13 cellular contexts compared by ENCODE assay signal in the genomic region with DNA sequence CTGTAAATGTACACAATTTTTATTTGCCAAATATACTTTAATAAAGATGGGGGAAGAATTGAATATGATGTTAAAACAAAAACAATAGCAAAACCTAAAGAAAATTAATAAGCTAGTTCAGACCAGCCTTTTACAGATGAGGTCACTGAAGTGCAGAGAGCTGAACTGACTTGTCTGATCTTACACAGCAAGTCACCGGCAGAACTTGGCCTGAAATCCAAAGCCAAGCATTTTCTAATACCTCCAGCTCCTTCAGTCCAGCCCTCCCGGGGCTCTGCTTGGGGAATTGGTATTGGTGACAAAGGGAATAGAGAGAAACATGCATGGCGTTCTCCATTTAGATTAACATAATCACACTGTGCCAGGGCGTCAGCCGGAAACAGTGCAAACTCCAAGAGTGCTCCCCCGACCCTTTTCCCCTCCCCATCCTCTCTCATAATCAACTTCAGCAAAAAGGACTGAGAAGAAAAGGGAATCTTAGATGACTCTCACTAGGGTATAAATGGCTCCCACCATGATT. TPM values are rescaled to one million over a fixed set of nuclear protein-coding genes. Genes with fewer than 3 reads are reported as not detected.
DNase-seq lines count a peak whose midpoint lies in the region; ATAC-seq, FAIRE-seq and TF ChIP-seq lines count a peak whose summit lies in the region.
"Had no signal": no experiment of that assay in that cellular context is flagged by ENCODE, and none has a peak within 500 bp of the region (broad histone marks: within the 10 kb centered on the region; RNA-seq: fewer than 3 reads in every experiment).

No MANE protein-coding gene starts in this region.

- TF ChIP-seq RAD21 in IMR-90 (IDR thresholded peaks at IDR 0.05; ENCODE audit: low read length) (no peak), H1 (IDR thresholded peaks at IDR 0.05 in 1 of 2, conservative IDR thresholded peaks at IDR 0.05 in 1 of 2; ENCODE audit: low read depth in 2 of 2, low read length in 2 of 2) (no peak)

- TF ChIP-seq CTCF in AG10803 (conservative IDR thresholded peaks at IDR 0.05; ENCODE audit: low read length) (no peak), IMR-90 (conservative IDR thresholded peaks at IDR 0.05; ENCODE audit: low read depth, low read length) (no peak), H1 (IDR thresholded peaks at IDR 0.05; ENCODE audit: control extremely low read depth in 1 of 3, insufficient read depth in 1 of 3, low read depth in 1 of 3, low read length in 3 of 3) (no peak), esophagus muscularis mucosa (IDR thresholded peaks at IDR 0.05) (no peak)

- H2BK12ac ChIP-seq in H1 (ENCODE audit: low read depth, low read length): no peak overlapping the region

- no peaks in the 10 kb centered on the region; the same call in 1 of the 2 replicates for H3K23me2 ChIP-seq in H1 (ENCODE audit: low read depth, low read length)

- no peak for FAIRE-seq in H1 (lab: Jason Lieb, UNC)

- H3K23ac ChIP-seq in IMR-90 (ENCODE audit: low read depth, low read length) (no peak overlapping the region), H1 (ENCODE audit: insufficient read length) (no peak overlapping the region)

- no peak overlapping the region for H3K4me2 ChIP-seq in IMR-90 (ENCODE audit: low read depth, low read length)
- 0 out of 4 replicates have a peak overlapping the region, but pooled peaks of 1 of the 2 experiments have one; percentile 27 for H3K4me2 ChIP-seq in H1 (ENCODE audit: insufficient read depth in 1 of 2, low read depth in 2 of 2, low read length in 2 of 2)
- H3K4me2 ChIP-seq: PC-9 had no signal

- peaks cover 2% of the 10 kb centered on the region for H3K27me3 ChIP-seq in IMR-90 (ENCODE audit: control insufficient read depth, insufficient read depth, low read length)
- no peaks in the 10 kb centered on the region for H3K27me3 ChIP-seq in H1 (replicated peaks in 1 of 4; ENCODE audit: control insufficient read depth in 3 of 4, extremely low read depth in 1 of 4, insufficient read depth in 3 of 4, low read length in 3 of 4)
- H3K27me3 ChIP-seq in esophagus muscularis mucosa: no peaks in the 10 kb centered on the region
- H3K27me3 ChIP-seq: BLaER1 treated with 17β-estradiol and CSF1 and Interleukin-3, amounts not matched to agents 10 nM and 100 nM had no signal

- H4K20me1 ChIP-seq in IMR-90 (ENCODE audit: insufficient read depth, low read length) (no peaks in the 10 kb centered on the region), H1 (replicated peaks in 1 of 2; ENCODE audit: control insufficient read depth in 1 of 2, insufficient read depth in 2 of 2, low read length in 2 of 2) (no peaks in the 10 kb centered on the region)
- H4K20me1 ChIP-seq: BLaER1 treated with 17β-estradiol and CSF1 and Interleukin-3, amounts not matched to agents 10 nM and 100 nM had no signal

- H3K9me3 ChIP-seq in IMR-90 (ENCODE audit: control insufficient read depth, insufficient read depth, low read length) (no peaks in the 10 kb centered on the region; the same call in 1 of the 2 replicates), H1 (ENCODE audit: insufficient read depth in 2 of 2, low read depth in 1 of 2, low read length in 1 of 2) (no peaks in the 10 kb centered on the region), esophagus muscularis mucosa (no peaks in the 10 kb centered on the region)
- H3K9me3 ChIP-seq: HAP-1 had no signal

- in situ Hi-C loops in IMR-90 (cut with MboI; ENCODE audit: low sequenced_read_pairs): loop anchor here (5.0 kb wide), 1 partner anchor 341 kb away; no protein-coding TSS in a partner anchor

- no TSS peak for BruUV-seq in IMR-90 (replicated peaks; lab: Mats Ljungman, UMichigan)

- H3K4ac ChIP-seq in IMR-90 (ENCODE audit: low read depth, low read length): no peak overlapping the region
- H3K4ac ChIP-seq in H1 (replicated peaks; ENCODE audit: insufficient read length, low read depth, low read length): no peak overlapping the region

- H2BK20ac ChIP-seq in IMR-90 (ENCODE audit: low read depth, low read length): no peak overlapping the region
- H2BK20ac ChIP-seq in H1 (ENCODE audit: low read length): peak overlapping the region; percentile 72; the same call in 1 of the 2 replicates

- H3K36me3 ChIP-seq in IMR-90 (ENCODE audit: control insufficient read depth, insufficient read depth, low read length) (no peaks in the 10 kb centered on the region), H1 (ENCODE audit: control insufficient read depth in 2 of 4, insufficient read depth in 4 of 4, low read length in 3 of 4) (no peaks in the 10 kb centered on the region), esophagus muscularis mucosa (no peaks in the 10 kb centered on the region)
- H3K36me3 ChIP-seq: BLaER1 treated with 17β-estradiol and CSF1 and Interleukin-3, amounts not matched to agents 10 nM and 100 nM; HAP-1 had no signal

- H2BK120ac ChIP-seq in IMR-90 (ENCODE audit: low read depth, low read length) (no peak overlapping the region), H1 (replicated peaks; ENCODE audit: low read depth, low read length) (no peak overlapping the region)

- TF ChIP-seq POLR2A in IMR-90 (IDR thresholded peaks at IDR 0.05; ENCODE audit: low read depth, low read length) (no peak), H1 (IDR thresholded peaks at IDR 0.05; ENCODE audit: control extremely low read depth in 1 of 2, low read depth in 2 of 2, low read length in 2 of 2) (no peak), esophagus muscularis mucosa (IDR thresholded peaks at IDR 0.05; ENCODE audit: low read depth) (no peak)

- ATAC-seq in IMR-90 (ENCODE audit: low read depth): no peak
- no peak for ATAC-seq in GM21737 (IDR thresholded peaks at IDR 0.05; ENCODE audit: unreplicated experiment)
- ATAC-seq: Right ventricle myocardium inferior had no signal

- DNase-seq in AG10803 (ENCODE audit: low read depth): peak; percentile 12
- DNase-seq in IMR-90: peak; percentile 36
- no peak for DNase-seq in H1 (ENCODE audit: low read depth in 1 of 2, low spot score in 2 of 2)
- DNase-seq in kidney glomerular epithelial cell (lab: John Stamatoyannopoulos, UW): peak; percentile 2
- no peak for DNase-seq in NCI-H2029 (lab: John Stamatoyannopoulos, UW)
- no peak for DNase-seq in esophagus muscularis mucosa (ENCODE audit: extremely low spot score)
- DNase-seq: NCI-H1436 treated with DMSO at 0.1 percent for 48 hours, NCI-H2081 treated with DMSO at 0.1 percent for 48 hours, PC-9 had no signal

- H4K5ac ChIP-seq in IMR-90 (ENCODE audit: low read depth, low read length) (no peak overlapping the region), H1 (ENCODE audit: insufficient read length, low read depth, low read length) (no peak overlapping the region)

- H2BK15ac ChIP-seq in IMR-90 (ENCODE audit: low read depth, low read length): no peak overlapping the region
- no peak overlapping the region for H2BK15ac ChIP-seq in H1 (ENCODE audit: low read length)

- POLR2A ChIA-PET in IMR-90 (lab: Charles Lee; ENCODE audit: unreplicated experiment): no interaction called here
- POLR2A ChIA-PET in H1 (lab: Charles Lee; ENCODE audit: partially characterized antibody): interaction anchor here (1.8 to 3.1 kb wide), 2 partner anchors 51 to 55 kb away, joined by 5 to 9 read pairs; no protein-coding TSS in a partner anchor

- H3K4me3 ChIP-seq in AG10803 (ENCODE audit: low read length): no peak overlapping the region
- H3K4me3 ChIP-seq in IMR-90 (ENCODE audit: insufficient read depth, low read depth, low read length): no peak overlapping the region
- H3K4me3 ChIP-seq in H1 (ENCODE audit: extremely low read depth in 1 of 4, insufficient read depth in 2 of 4, low read depth in 3 of 4, low read length in 4 of 4): no peak overlapping the region
- H3K4me3 ChIP-seq in esophagus muscularis mucosa: no peak overlapping the region
- H3K4me3 ChIP-seq: BLaER1 treated with 17β-estradiol and CSF1 and Interleukin-3, amounts not matched to agents 10 nM and 100 nM; HAP-1; PC-9 had no signal

- no peaks in the 10 kb centered on the region for H3K79me1 ChIP-seq in IMR-90 (ENCODE audit: low read depth in 1 of 2, low read length in 2 of 2)
- H3K79me1 ChIP-seq in H1 (ENCODE audit: low read depth, low read length): no peaks in the 10 kb centered on the region

- H4K8ac ChIP-seq in IMR-90 (ENCODE audit: low read depth in 2 of 2, low read length in 2 of 2) (no peak overlapping the region), H1 (ENCODE audit: extremely low read depth, insufficient read depth, low read length) (no peak overlapping the region)

- dilution Hi-C loops in IMR-90 (cut with HindIII; ENCODE audit: low sequenced_read_pairs, unreplicated experiment): no loop called here

- intact Hi-C loops in IMR-90 (cut with micrococcal nuclease): loop anchor here (5.0 to 10.0 kb wide), 4 partner anchors 48 to 698 kb away; partner anchors contain the start of gene NMB
- intact Hi-C loops in esophagus muscularis mucosa (cut with DNase I): loop anchor here (5.0 kb wide), 2 partner anchors 291 to 456 kb away; no protein-coding TSS in a partner anchor

- H3K9me1 ChIP-seq in IMR-90 (ENCODE audit: insufficient read depth, low read length): no peaks in the 10 kb centered on the region

- H3K27ac ChIP-seq in IMR-90 (ENCODE audit: insufficient read depth, low read length): no peak overlapping the region
- no peak overlapping the region for H3K27ac ChIP-seq in H1 (ENCODE audit: low read depth, low read length)
- no peak overlapping the region for H3K27ac ChIP-seq in esophagus muscularis mucosa (replicated peaks in 1 of 4)
- H3K27ac ChIP-seq: BLaER1 treated with 17β-estradiol and CSF1 and Interleukin-3, amounts not matched to agents 10 nM and 100 nM; PC-9 had no signal

- H2BK5ac ChIP-seq in IMR-90 (ENCODE audit: low read depth, low read length, poor library complexity, severe bottlenecking): no peak overlapping the region
- H2BK5ac ChIP-seq in H1 (ENCODE audit: low read depth, low read length): no peak overlapping the region

- H2AK5ac ChIP-seq in IMR-90 (ENCODE audit: low read depth, low read length) (no peak overlapping the region), H1 (ENCODE audit: low read depth, low read length) (no peak overlapping the region)

- TF ChIP-seq EP300 in H1 (IDR thresholded peaks at IDR 0.05; ENCODE audit: borderline replicate concordance in 1 of 2, low read depth in 2 of 2, low read length in 2 of 2): no peak
- no peak for TF ChIP-seq EP300 in esophagus muscularis mucosa (IDR thresholded peaks at IDR 0.05)

- CTCF ChIA-PET in IMR-90 (lab: Yijun Ruan, JAX) (interaction anchor here (0.6 kb wide), 1 partner anchor 190 kb away, joined by 3 read pairs; no protein-coding TSS in a partner anchor), H1 (lab: Charles Lee; ENCODE audit: partially characterized antibody) (interaction anchor here (0.5 to 10.1 kb wide), 13 partner anchors 8 to 349 kb away, joined by 3 to 86 read pairs (median 8); partner anchors contain the start of genes NMB and WDR73)

- no peak overlapping the region for H4K91ac ChIP-seq in IMR-90 (ENCODE audit: insufficient read depth, low read depth, low read length)
- H4K91ac ChIP-seq in H1 (replicated peaks; ENCODE audit: insufficient read length, low read length): no peak overlapping the region

- no peak overlapping the region for H3K18ac ChIP-seq in IMR-90 (ENCODE audit: low read depth, low read length)
- H3K18ac ChIP-seq in H1 (ENCODE audit: extremely low read depth, low read length): no peak overlapping the region

- H3K79me2 ChIP-seq in H1 (ENCODE audit: control insufficient read depth in 1 of 2, insufficient read depth in 2 of 2, low read length in 2 of 2): no peaks in the 10 kb centered on the region

- H3K56ac ChIP-seq in IMR-90 (ENCODE audit: extremely low read depth, insufficient read depth, low read length) (no peak overlapping the region), H1 (replicated peaks; ENCODE audit: insufficient read length, low read depth, low read length) (no peak overlapping the region)

- no peak overlapping the region for H2AK9ac ChIP-seq in IMR-90 (replicated peaks; ENCODE audit: low read depth, low read length, poor library complexity)

- H3K14ac ChIP-seq in IMR-90 (replicated peaks; ENCODE audit: low read depth, low read length) (no peak overlapping the region), H1 (ENCODE audit: insufficient read length) (no peak overlapping the region)

- H3K9ac ChIP-seq in IMR-90 (ENCODE audit: low read depth, low read length) (no peak overlapping the region), H1 (replicated peaks in 1 of 4; ENCODE audit: extremely low read depth in 1 of 4, low read depth in 3 of 4, low read length in 3 of 4) (no peak overlapping the region)

- WGBS in IMR-90 (ENCODE audit: extremely low coverage in 2 of 2, insufficient read length in 1 of 2), 2 experiments: no CpG with 5 or more reads among the region's 6 CpGs
- WGBS in H1 (ENCODE audit: extremely low coverage in 1 of 2, insufficient coverage in 1 of 2, insufficient read length in 1 of 2, insufficient replicate concordance in 2 of 2, low coverage in 1 of 2, low lambda C conversion rate in 2 of 2, missing lambda C conversion rate in 1 of 2), 2 experiments: 70% methylated on average over 6 of the region's 6 CpGs; no CpG with 5 or more reads in 1 of the 2 experiments
- WGBS in esophagus muscularis mucosa: 79% methylated on average over 6 of the region's 6 CpGs

- H3K4me1 ChIP-seq in IMR-90 (ENCODE audit: control insufficient read depth, insufficient read depth, low read length) (no peaks in the 10 kb centered on the region), H1 (replicated peaks in 1 of 4; ENCODE audit: control insufficient read depth in 3 of 4, insufficient read depth in 4 of 4, low read length in 3 of 4) (peaks cover 0 to 11% (median 0%) of the 10 kb centered on the region in 4 experiments; a peak in 2 of 7 replicates), esophagus muscularis mucosa (peaks cover 0 to 11% (median 9%) of the 10 kb centered on the region in 4 donors)

- H2AFZ ChIP-seq in IMR-90 (replicated peaks; ENCODE audit: low read length, poor library complexity): no peak overlapping the region
- no peak overlapping the region for H2AFZ ChIP-seq in H1 (ENCODE audit: low read length)
- H2AFZ ChIP-seq: PC-9 had no signal

RNA-seq across cellular contexts. Expression of gene ZSCAN2, which starts 14.1 kb away (rescaled TPM):
- 15.0 and 18.3 TPM in 2 replicates for total RNA-seq in IMR-90 (2012; rRNA removed)
- 10.4 and 11.1 TPM in 2 replicates for polyA plus RNA-seq in IMR-90 (2012; rRNA removed)
- 11.1 and 12.0 TPM in 2 replicates for polyA plus RNA-seq in IMR-90 (2012; cell fraction: cytosol; rRNA removed)
- 6.0 and 6.9 TPM in 2 replicates for polyA plus RNA-seq in IMR-90 (2012; cell fraction: nucleus; rRNA removed; ENCODE audit: low replicate concordance)
- 37.3 and 52.4 TPM in 2 replicates for total RNA-seq in H1 (2021; fragmentation: NEBNext Ultra II Directional; extraction: Animal tissue kit (Norgen Biotek cat#: 25700))
- polyA plus RNA-seq in H1 (2011; rRNA removed): 22.8 and 23.6 TPM in 2 replicates
- polyA plus RNA-seq in H1 (2011; cell fraction: cytosol; rRNA removed): 29.9 TPM
- 27.6 TPM for polyA plus RNA-seq in H1 (2011; cell fraction: nucleus; rRNA removed)
- polyA plus RNA-seq in H1 (2012, experiment 1 of 2): 32.9 to 34.2 TPM (median 33.4 TPM) in 4 replicates
- polyA plus RNA-seq in H1 (2012, experiment 2 of 2): 21.4 TPM
- 30.3 TPM for polyA plus RNA-seq in H1 (2013, experiment 1 of 2)
- polyA plus RNA-seq in H1 (2013, experiment 2 of 2): 30.0 TPM
- polyA minus RNA-seq in H1 (2011; rRNA and poly(A)+ RNA removed): 41.6 and 47.8 TPM in 2 replicates
- polyA minus RNA-seq in H1 (2011; cell fraction: cytosol; rRNA and poly(A)+ RNA removed): 20.1 TPM
- 32.6 TPM for polyA minus RNA-seq in H1 (2011; cell fraction: nucleus; rRNA and poly(A)+ RNA removed)
- 1 to 10 TPM; 4.6 to 9.5 (median 7.7) TPM for total RNA-seq in esophagus muscularis mucosa

Comparison
In these comparisons a context has a peak if more than half of its experiments do, and no peak if none do; other contexts are left out.
1. DNase-seq: peak in AG10803 (single experiment), IMR-90 (single experiment) and kidney glomerular epithelial cell (single experiment); none in H1 (0 of 2), NCI-H2029 (single experiment) and esophagus muscularis mucosa (single experiment).